1 cellular context compared by ENCODE assay signal in the genomic region with DNA sequence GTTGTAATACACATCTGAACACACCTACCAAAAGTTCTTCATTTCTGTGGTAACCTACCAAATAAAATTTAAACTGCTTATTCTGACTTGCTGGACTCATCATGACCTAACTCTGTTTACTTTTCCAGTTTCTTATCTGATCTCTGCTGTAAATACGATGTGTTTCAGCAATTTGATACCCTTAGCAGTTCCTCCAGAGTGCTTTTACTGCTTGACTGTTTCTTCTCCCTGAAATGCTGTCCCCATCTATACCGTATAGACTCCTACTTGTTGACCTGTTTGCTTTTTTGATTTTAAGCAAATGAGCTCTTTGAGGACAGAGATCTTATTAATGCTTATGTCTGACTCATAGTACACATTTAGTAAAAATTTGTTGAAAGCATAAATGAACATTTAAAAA.
TF ChIP-seq lines count a peak whose summit lies in the region.

No MANE protein-coding gene starts in this region.

TF ChIP-seq in K562, 482 proteins besides CTCF, POLR2A, EP300 and RAD21 (continued from another document and continues in another):
- TF ChIP-seq, protein P1, sequence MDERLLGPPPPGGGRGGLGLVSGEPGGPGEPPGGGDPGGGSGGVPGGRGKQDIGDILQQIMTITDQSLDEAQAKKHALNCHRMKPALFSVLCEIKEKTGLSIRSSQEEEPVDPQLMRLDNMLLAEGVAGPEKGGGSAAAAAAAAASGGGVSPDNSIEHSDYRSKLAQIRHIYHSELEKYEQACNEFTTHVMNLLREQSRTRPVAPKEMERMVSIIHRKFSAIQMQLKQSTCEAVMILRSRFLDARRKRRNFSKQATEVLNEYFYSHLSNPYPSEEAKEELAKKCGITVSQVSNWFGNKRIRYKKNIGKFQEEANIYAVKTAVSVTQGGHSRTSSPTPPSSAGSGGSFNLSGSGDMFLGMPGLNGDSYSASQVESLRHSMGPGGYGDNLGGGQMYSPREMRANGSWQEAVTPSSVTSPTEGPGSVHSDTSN (CRISPR knock-in tag; IDR thresholded peaks at IDR 0.05; ENCODE audit: low read depth) = no peak
- TF ChIP-seq, protein P1 (tag; conservative IDR thresholded peaks at IDR 0.05; ENCODE audit: low read depth) = no peak
- TF ChIP-seq FOXP1 (CRISPR knock-in tag; IDR thresholded peaks at IDR 0.05) (no peak), NCOA2 (IDR thresholded peaks at IDR 0.05; ENCODE audit: partially characterized antibody in 2 of 2) (no peak), HNRNPK (IDR thresholded peaks at IDR 0.05; ENCODE audit: low read depth, low read length, poor library complexity, severe bottlenecking) (no peak), FOXA1 (IDR thresholded peaks at IDR 0.05; ENCODE audit: borderline replicate concordance) (0 out of 2 replicates have a peak, but pooled peaks have one; percentile 57), SIX5 (IDR thresholded peaks at IDR 0.05; ENCODE audit: borderline replicate concordance in 1 of 2, insufficient read depth in 1 of 2, low read depth in 1 of 2, low read length in 2 of 2) (no peak), FOXK2 (conservative IDR thresholded peaks at IDR 0.05 in 1 of 2, IDR thresholded peaks at IDR 0.05 in 1 of 2; ENCODE audit: low read depth in 2 of 2) (peak; percentile 55 to 58; a peak in 2 of 4 replicates), MECOM (CRISPR knock-in tag; IDR thresholded peaks at IDR 0.05) (no peak), TAF15 (IDR thresholded peaks at IDR 0.05; ENCODE audit: low read depth, low read length) (no peak), CHD2 (IDR thresholded peaks at IDR 0.05; ENCODE audit: low read depth, low read length) (no peak), SMARCE1 (IDR thresholded peaks at IDR 0.05) (peak; percentile 73; the same call in 1 of the 2 replicates), FOXA3 (CRISPR knock-in tag; conservative IDR thresholded peaks at IDR 0.05 in 1 of 2, IDR thresholded peaks at IDR 0.05 in 1 of 2) (peak; percentile 37 to 79; a peak in 3 of 4 replicates), FOSL1 (tag; conservative IDR thresholded peaks at IDR 0.05) (no peak), ZNF583 (CRISPR knock-in tag; IDR thresholded peaks at IDR 0.05) (no peak), TAL1 (IDR thresholded peaks at IDR 0.05) (no peak), ARID1B (IDR thresholded peaks at IDR 0.05) (peak; percentile 48; the same call in 1 of the 2 replicates), HMG20B (CRISPR knock-in tag; IDR thresholded peaks at IDR 0.05) (no peak), CREB1 (IDR thresholded peaks at IDR 0.05) (no peak), CREB1 (CRISPR knock-in tag; IDR thresholded peaks at IDR 0.05) (no peak), ZNF717 (CRISPR knock-in tag; IDR thresholded peaks at IDR 0.05) (no peak), NFIX (CRISPR knock-in tag; IDR thresholded peaks at IDR 0.05; ENCODE audit: low read depth) (no peak), MCM3 (IDR thresholded peaks at IDR 0.05) (no peak), SIN3A (IDR thresholded peaks at IDR 0.05; ENCODE audit: borderline replicate concordance in 2 of 2, control insufficient read depth in 1 of 2, low read depth in 2 of 2, low read length in 2 of 2) (no peak), ZNF324 (CRISPR knock-in tag; IDR thresholded peaks at IDR 0.05) (no peak), RHOXF2B (CRISPR knock-in tag; conservative IDR thresholded peaks at IDR 0.05) (no peak), CBX3 (IDR thresholded peaks at IDR 0.05; ENCODE audit: borderline replicate concordance in 1 of 2, low read length in 2 of 2) (no peak), ARID2 (IDR thresholded peaks at IDR 0.05) (no peak), SMC3 (conservative IDR thresholded peaks at IDR 0.05; ENCODE audit: insufficient read depth, low read depth, low read length) (no peak), TRIM28 (IDR thresholded peaks at IDR 0.05) (no peak), MYBL2 (IDR thresholded peaks at IDR 0.05; ENCODE audit: low read depth) (no peak), MYBL2 (CRISPR knock-in tag; IDR thresholded peaks at IDR 0.05; ENCODE audit: borderline replicate concordance) (no peak), SOX6 (IDR thresholded peaks at IDR 0.05) (peak; percentile 56; the same call in 1 of the 2 replicates), MCM7 (IDR thresholded peaks at IDR 0.05) (no peak), KDM4B (IDR thresholded peaks at IDR 0.05; ENCODE audit: borderline replicate concordance in 2 of 2, low read depth in 1 of 2) (no peak), ATF7 (IDR thresholded peaks at IDR 0.05) (peak; percentile 38; the same call in 1 of the 2 replicates), POLR3A (IDR thresholded peaks at IDR 0.05; ENCODE audit: borderline replicate concordance, extremely low read depth, insufficient read depth, insufficient read length) (no peak), RUNX1 (IDR thresholded peaks at IDR 0.05; ENCODE audit: low read depth) (no peak), BRCA1 (IDR thresholded peaks at IDR 0.05) (0 out of 2 replicates have a peak, but pooled peaks have one; percentile 30), BRCA1 (CRISPR knock-in tag; IDR thresholded peaks at IDR 0.05) (no peak), JUND (IDR thresholded peaks at IDR 0.05; ENCODE audit: borderline replicate concordance, low read depth, low read length) (peak; percentile 32; the same call in 1 of the 2 replicates), JUND (tag; IDR thresholded peaks at IDR 0.05; ENCODE audit: borderline replicate concordance, low read depth, low read length) (no peak; the same call in 2 of the 3 replicates), RBM34 (IDR thresholded peaks at IDR 0.05; ENCODE audit: borderline replicate concordance, insufficient read depth, low read length) (no peak), ZZZ3 (IDR thresholded peaks at IDR 0.05) (no peak), BRF1 (IDR thresholded peaks at IDR 0.05; ENCODE audit: borderline replicate concordance, extremely low read depth, insufficient read length) (no peak)
- TF ChIP-seq, protein P2, sequence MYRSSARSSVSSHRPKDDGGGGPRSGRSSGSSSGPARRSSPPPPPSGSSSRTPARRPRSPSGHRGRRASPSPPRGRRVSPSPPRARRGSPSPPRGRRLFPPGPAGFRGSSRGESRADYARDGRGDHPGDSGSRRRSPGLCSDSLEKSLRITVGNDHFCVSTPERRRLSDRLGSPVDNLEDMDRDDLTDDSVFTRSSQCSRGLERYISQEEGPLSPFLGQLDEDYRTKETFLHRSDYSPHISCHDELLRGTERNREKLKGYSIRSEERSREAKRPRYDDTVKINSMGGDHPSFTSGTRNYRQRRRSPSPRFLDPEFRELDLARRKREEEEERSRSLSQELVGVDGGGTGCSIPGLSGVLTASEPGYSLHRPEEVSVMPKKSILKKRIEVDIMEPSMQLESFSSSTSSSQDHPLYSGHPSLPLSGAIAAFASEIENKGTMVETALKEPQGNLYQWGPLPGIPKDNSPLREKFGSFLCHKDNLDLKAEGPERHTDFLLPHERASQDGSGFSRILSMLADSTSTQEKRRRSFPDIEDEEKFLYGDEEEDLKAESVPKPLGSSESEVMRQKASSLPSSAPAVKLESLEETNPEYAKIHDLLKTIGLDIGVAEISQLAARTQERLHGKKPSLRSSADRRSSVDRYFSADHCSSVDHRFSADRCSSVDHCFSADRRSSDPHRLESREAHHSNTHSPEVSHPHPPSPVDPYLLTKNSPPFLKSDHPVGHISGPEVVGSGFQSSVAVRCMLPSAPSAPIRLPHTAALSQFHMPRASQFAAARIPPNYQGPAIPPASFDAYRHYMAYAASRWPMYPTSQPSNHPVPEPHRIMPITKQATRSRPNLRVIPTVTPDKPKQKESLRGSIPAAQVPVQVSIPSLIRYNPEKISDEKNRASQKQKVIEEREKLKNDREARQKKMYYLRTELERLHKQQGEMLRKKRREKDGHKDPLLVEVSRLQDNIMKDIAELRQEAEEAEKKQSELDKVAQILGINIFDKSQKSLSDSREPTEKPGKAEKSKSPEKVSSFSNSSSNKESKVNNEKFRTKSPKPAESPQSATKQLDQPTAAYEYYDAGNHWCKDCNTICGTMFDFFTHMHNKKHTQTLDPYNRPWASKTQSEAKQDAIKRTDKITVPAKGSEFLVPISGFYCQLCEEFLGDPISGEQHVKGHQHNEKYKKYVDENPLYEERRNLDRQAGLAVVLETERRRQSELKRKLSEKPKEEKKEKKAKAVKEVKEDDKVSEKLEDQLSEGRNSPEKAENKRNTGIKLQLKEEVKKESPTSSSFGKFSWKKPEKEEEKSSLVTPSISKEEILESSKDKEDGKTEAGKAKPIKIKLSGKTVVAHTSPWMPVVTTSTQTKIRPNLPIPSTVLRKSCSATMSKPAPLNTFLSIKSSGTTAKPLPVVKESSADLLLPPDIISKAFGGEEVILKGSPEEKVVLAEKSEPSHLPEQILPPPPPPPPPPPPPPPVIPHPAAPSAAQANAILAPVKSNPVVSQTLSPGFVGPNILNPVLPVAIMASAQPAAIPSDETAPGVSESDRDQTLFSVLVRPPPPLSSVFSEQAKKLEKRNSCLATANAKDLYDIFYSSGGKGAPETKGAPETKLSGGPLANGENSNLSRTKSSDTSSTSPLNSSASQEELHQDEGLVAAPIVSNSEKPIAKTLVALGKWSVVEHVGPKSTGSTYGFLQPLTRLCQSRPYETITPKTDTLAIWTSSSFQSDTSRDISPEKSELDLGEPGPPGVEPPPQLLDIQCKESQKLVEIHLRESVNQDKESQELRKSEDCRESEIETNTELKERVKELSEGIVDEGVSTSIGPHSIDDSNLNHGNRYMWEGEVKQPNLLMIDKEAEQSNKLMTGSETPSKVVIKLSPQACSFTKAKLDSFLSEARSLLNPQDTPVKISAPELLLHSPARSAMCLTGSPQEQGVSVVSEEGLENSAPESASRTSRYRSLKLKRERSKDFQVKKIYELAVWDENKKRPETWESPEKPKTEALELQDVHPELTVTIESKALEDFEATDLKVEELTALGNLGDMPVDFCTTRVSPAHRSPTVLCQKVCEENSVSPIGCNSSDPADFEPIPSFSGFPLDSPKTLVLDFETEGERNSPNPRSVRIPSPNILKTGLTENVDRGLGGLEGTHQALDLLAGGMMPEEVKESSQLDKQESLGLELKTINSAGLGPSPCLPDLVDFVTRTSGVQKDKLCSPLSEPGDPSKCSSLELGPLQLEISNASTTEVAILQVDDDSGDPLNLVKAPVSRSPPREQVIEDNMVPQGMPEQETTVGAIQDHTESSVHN (IDR thresholded peaks at IDR 0.05; ENCODE audit: borderline replicate concordance in 1 of 2, low read depth in 1 of 2) = no peak
- TF ChIP-seq, protein P3, sequence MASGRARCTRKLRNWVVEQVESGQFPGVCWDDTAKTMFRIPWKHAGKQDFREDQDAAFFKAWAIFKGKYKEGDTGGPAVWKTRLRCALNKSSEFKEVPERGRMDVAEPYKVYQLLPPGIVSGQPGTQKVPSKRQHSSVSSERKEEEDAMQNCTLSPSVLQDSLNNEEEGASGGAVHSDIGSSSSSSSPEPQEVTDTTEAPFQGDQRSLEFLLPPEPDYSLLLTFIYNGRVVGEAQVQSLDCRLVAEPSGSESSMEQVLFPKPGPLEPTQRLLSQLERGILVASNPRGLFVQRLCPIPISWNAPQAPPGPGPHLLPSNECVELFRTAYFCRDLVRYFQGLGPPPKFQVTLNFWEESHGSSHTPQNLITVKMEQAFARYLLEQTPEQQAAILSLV (tag; IDR thresholded peaks at IDR 0.05) = no peak
- TF ChIP-seq, protein P4, sequence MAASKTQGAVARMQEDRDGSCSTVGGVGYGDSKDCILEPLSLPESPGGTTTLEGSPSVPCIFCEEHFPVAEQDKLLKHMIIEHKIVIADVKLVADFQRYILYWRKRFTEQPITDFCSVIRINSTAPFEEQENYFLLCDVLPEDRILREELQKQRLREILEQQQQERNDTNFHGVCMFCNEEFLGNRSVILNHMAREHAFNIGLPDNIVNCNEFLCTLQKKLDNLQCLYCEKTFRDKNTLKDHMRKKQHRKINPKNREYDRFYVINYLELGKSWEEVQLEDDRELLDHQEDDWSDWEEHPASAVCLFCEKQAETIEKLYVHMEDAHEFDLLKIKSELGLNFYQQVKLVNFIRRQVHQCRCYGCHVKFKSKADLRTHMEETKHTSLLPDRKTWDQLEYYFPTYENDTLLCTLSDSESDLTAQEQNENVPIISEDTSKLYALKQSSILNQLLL (CRISPR knock-in tag; IDR thresholded peaks at IDR 0.05; ENCODE audit: borderline replicate concordance) = no peak
- TF ChIP-seq, protein P5, sequence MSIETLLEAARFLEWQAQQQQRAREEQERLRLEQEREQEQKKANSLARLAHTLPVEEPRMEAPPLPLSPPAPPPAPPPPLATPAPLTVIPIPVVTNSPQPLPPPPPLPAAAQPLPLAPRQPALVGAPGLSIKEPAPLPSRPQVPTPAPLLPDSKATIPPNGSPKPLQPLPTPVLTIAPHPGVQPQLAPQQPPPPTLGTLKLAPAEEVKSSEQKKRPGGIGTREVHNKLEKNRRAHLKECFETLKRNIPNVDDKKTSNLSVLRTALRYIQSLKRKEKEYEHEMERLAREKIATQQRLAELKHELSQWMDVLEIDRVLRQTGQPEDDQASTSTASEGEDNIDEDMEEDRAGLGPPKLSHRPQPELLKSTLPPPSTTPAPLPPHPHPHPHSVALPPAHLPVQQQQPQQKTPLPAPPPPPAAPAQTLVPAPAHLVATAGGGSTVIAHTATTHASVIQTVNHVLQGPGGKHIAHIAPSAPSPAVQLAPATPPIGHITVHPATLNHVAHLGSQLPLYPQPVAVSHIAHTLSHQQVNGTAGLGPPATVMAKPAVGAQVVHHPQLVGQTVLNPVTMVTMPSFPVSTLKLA (conservative IDR thresholded peaks at IDR 0.05) = no peak
- TF ChIP-seq, protein P6, sequence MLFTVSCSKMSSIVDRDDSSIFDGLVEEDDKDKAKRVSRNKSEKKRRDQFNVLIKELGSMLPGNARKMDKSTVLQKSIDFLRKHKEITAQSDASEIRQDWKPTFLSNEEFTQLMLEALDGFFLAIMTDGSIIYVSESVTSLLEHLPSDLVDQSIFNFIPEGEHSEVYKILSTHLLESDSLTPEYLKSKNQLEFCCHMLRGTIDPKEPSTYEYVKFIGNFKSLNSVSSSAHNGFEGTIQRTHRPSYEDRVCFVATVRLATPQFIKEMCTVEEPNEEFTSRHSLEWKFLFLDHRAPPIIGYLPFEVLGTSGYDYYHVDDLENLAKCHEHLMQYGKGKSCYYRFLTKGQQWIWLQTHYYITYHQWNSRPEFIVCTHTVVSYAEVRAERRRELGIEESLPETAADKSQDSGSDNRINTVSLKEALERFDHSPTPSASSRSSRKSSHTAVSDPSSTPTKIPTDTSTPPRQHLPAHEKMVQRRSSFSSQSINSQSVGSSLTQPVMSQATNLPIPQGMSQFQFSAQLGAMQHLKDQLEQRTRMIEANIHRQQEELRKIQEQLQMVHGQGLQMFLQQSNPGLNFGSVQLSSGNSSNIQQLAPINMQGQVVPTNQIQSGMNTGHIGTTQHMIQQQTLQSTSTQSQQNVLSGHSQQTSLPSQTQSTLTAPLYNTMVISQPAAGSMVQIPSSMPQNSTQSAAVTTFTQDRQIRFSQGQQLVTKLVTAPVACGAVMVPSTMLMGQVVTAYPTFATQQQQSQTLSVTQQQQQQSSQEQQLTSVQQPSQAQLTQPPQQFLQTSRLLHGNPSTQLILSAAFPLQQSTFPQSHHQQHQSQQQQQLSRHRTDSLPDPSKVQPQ (CRISPR knock-in tag; IDR thresholded peaks at IDR 0.05; ENCODE audit: borderline replicate concordance) = no peak
